In the genomic region with DNA sequence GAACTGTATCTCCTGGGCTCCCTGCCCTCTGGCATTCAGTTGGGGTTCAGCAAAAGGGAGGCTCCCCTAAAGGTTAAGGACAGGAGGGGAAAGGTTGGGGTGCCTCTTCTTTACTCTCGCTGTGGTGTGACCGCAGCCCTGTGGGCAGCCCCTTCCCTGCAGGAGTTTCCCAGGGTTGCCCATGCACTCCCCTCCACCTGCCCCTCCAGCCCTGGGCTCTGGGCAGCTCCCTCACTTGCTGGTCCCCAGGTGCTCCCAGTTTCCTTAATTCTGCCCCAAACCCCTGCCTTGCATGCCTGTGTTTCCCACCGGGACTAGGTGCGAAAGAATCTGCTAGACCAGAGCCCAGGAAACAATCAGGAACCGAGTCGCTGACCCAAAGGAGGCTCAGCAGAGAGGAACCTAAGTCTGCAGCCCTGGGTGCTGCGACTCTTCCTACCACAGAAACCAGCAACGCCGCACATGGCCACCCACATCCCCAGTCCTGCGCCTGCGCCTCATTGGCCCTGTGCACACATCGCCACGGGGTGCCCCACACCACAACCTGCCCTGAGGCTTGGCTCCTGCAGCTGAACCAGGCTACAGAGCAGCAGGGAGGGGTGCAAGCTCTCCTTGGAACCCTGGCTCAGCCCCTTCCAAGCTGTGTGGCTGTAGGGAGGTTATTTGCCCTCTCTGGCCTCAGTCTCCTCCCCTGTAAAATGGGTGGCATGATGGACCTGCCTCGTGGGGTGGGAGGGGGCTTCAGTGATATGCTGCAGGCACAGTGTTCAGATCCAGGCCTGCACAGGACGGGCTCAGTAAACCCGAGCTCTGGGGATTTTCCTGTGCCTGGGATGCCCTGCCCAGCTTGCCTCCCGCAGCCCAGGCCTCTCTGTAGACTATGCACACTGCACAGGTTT, we compare ENCODE assay signal across 20 cellular contexts.
A peak's percentile ranks its signal among the peaks of the same experiment; 100 is the strongest.
DNase-seq lines count a peak whose midpoint lies in the region; ATAC-seq, FAIRE-seq and TF ChIP-seq lines count a peak whose summit lies in the region.
"Had no signal": no experiment of that assay in that cellular context is flagged by ENCODE, and none has a peak within 500 bp of the region (broad histone marks: within the 10 kb centered on the region; RNA-seq: fewer than 3 reads in every experiment).

No MANE protein-coding gene starts in this region.

- H3K4me1 ChIP-seq in A549: peaks cover 38% of the 10 kb centered on the region
- H3K4me1 ChIP-seq: colonic mucosa, upper lobe of left lung had no signal

- no peak for TF ChIP-seq CTCF in A549 (IDR thresholded peaks at IDR 0.05)
- TF ChIP-seq CTCF in NB4 (IDR thresholded peaks at IDR 0.05; ENCODE audit: low read depth, low read length): no peak
- TF ChIP-seq CTCF in glutamatergic neuron (IDR thresholded peaks at IDR 0.05; ENCODE audit: partially characterized antibody, unreplicated experiment): no peak

- TF ChIP-seq EP300 in A549 (IDR thresholded peaks at IDR 0.05): no peak

- WGBS in A549 (ENCODE audit: missing lambda C conversion rate): 65% methylated on average over 12 of the region's 17 CpGs

- TF ChIP-seq RAD21 in A549 (conservative IDR thresholded peaks at IDR 0.05 in 1 of 2, IDR thresholded peaks at IDR 0.05 in 1 of 2): no peak

- no peak overlapping the region for H3K4me3 Mint-ChIP-seq in glutamatergic neuron (ENCODE audit: unreplicated experiment)
- H3K4me3 Mint-ChIP-seq: activated naive CD4-positive, alpha-beta T cell treated with anti-CD3 and anti-CD28 coated beads, Interleukin-2, amount 10 ng/mL, durations not matched to agents 7 days and 5 days; CD4-positive, CD25-positive, alpha-beta regulatory T cell; neural crest cell; stimulated activated effector memory CD8-positive, alpha-beta T cell treated with anti-CD3 and anti-CD28 coated beads, Interleukin-12 subunit alpha, Interleukin-12 subunit beta, amount 100 ng/mL, for 72 hours had no signal

- no peaks in the 10 kb centered on the region for H3K36me3 Mint-ChIP-seq in glutamatergic neuron (ENCODE audit: unreplicated experiment)
- H3K36me3 Mint-ChIP-seq: activated naive CD4-positive, alpha-beta T cell treated with anti-CD3 and anti-CD28 coated beads, Interleukin-2, amount 10 ng/mL, durations not matched to agents 7 days and 5 days; CD4-positive, CD25-positive, alpha-beta regulatory T cell; stimulated activated effector memory CD8-positive, alpha-beta T cell treated with anti-CD3 and anti-CD28 coated beads, Interleukin-12 subunit alpha, Interleukin-12 subunit beta, amount 100 ng/mL, for 72 hours had no signal

- peaks cover 21% of the 10 kb centered on the region for H3K4me1 Mint-ChIP-seq in glutamatergic neuron (ENCODE audit: low read depth, unreplicated experiment)
- H3K4me1 Mint-ChIP-seq: activated naive CD4-positive, alpha-beta T cell treated with anti-CD3 and anti-CD28 coated beads, Interleukin-2, amount 10 ng/mL, durations not matched to agents 7 days and 5 days; CD4-positive, CD25-positive, alpha-beta regulatory T cell; neural crest cell had no signal

- FAIRE-seq in A549 (lab: Jason Lieb, UNC): no peak
- peak; percentile 26 for FAIRE-seq in GM18507 (lab: Jason Lieb, UNC)
- FAIRE-seq: keratinocyte had no signal

- DNase-seq in A549 (ENCODE audit: low read depth in 1 of 2, low spot score in 1 of 2) (no peak), GM18507 (ENCODE audit: extremely low spot score, insufficient read length, low read depth) (peak; percentile 42), NB4 (ENCODE audit: low read depth) (peak; percentile 97), glutamatergic neuron (no peak), glomerular visceral epithelial cell (ENCODE audit: extremely low spot score) (no peak), KG1 (lab: John Stamatoyannopoulos, UW) (no peak)
- DNase-seq: ACHN; activated CD4-positive, alpha-beta T cell treated with anti-CD3 and anti-CD28 coated beads, Interleukin-2, amount 50 U/mL, for 1 hour; activated naive CD4-positive, alpha-beta T cell treated with anti-CD3 and anti-CD28 coated beads, Interleukin-2, amount 10 ng/mL, durations not matched to agents 7 days and 5 days; CD4-positive, CD25-positive, alpha-beta regulatory T cell; colonic mucosa; MG63; NCI-H187 treated with DMSO at 0.1 percent for 48 hours; upper lobe of left lung had no signal

- ATAC-seq in A549 (peak in 1 of 2 experiments; percentile 34; a peak in 3 of 6 replicates), HG03342 (IDR thresholded peaks at IDR 0.05; ENCODE audit: unreplicated experiment) (no peak), HG02588 (IDR thresholded peaks at IDR 0.05; ENCODE audit: unreplicated experiment) (no peak)
- ATAC-seq: Right ventricle myocardium inferior had no signal

- POLR2A ChIA-PET in A549 (lab: Yijun Ruan, JAX): no interaction called here

- CTCF ChIA-PET in A549 (lab: Yijun Ruan, JAX): interaction anchor here (1.6 to 1.7 kb wide), 3 partner anchors 15 to 663 kb away, joined by 3 to 5 read pairs (median 4); no protein-coding TSS in a partner anchor

- H3K27ac Mint-ChIP-seq in glutamatergic neuron (ENCODE audit: unreplicated experiment): peak overlapping the region; percentile 52
- H3K27ac Mint-ChIP-seq: activated naive CD4-positive, alpha-beta T cell treated with anti-CD3 and anti-CD28 coated beads, Interleukin-2, amount 10 ng/mL, durations not matched to agents 7 days and 5 days; CD4-positive, CD25-positive, alpha-beta regulatory T cell; stimulated activated effector memory CD8-positive, alpha-beta T cell treated with anti-CD3 and anti-CD28 coated beads, Interleukin-12 subunit alpha, Interleukin-12 subunit beta, amount 100 ng/mL, for 72 hours had no signal

- peaks cover 10% of the 10 kb centered on the region for H3K27me3 Mint-ChIP-seq in glutamatergic neuron (ENCODE audit: unreplicated experiment)

- H3K9me3 Mint-ChIP-seq in glutamatergic neuron (ENCODE audit: unreplicated experiment): peaks cover 2% of the 10 kb centered on the region
- H3K9me3 Mint-ChIP-seq: activated naive CD4-positive, alpha-beta T cell treated with anti-CD3 and anti-CD28 coated beads, Interleukin-2, amount 10 ng/mL, durations not matched to agents 7 days and 5 days; neural crest cell had no signal

- H3K4me3 ChIP-seq in A549: no peak overlapping the region
- H3K4me3 ChIP-seq in NB4 (ENCODE audit: low read depth, low read length): peak overlapping the region; percentile 5
- H3K4me3 ChIP-seq: colonic mucosa, MG63, upper lobe of left lung had no signal

- H3K27ac ChIP-seq in A549: peak overlapping the region; percentile 31 to 79; a peak in 3 of 6 replicates
- H3K27ac ChIP-seq: colonic mucosa, upper lobe of left lung had no signal

- H3K9me3 ChIP-seq in A549: 0 out of 3 replicates have a peak, but pooled peaks cover 4% of the 10 kb centered on the region
- H3K9me3 ChIP-seq: colonic mucosa, MG63, upper lobe of left lung had no signal

- no peak overlapping the region for H3K4me2 ChIP-seq in A549

- TF ChIP-seq POLR2A in A549 (IDR thresholded peaks at IDR 0.05; ENCODE audit: low read length): no peak
- TF ChIP-seq POLR2A in NB4 (IDR thresholded peaks at IDR 0.05; ENCODE audit: extremely low read depth, insufficient read length): no peak

TF ChIP-seq in A549, 52 proteins besides CTCF, POLR2A, EP300 and RAD21:
- TF ChIP-seq, protein P1, sequence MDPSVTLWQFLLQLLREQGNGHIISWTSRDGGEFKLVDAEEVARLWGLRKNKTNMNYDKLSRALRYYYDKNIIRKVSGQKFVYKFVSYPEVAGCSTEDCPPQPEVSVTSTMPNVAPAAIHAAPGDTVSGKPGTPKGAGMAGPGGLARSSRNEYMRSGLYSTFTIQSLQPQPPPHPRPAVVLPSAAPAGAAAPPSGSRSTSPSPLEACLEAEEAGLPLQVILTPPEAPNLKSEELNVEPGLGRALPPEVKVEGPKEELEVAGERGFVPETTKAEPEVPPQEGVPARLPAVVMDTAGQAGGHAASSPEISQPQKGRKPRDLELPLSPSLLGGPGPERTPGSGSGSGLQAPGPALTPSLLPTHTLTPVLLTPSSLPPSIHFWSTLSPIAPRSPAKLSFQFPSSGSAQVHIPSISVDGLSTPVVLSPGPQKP (IDR thresholded peaks at IDR 0.05; ENCODE audit: low read depth, low read length): no peak
- TF ChIP-seq, protein P2, sequence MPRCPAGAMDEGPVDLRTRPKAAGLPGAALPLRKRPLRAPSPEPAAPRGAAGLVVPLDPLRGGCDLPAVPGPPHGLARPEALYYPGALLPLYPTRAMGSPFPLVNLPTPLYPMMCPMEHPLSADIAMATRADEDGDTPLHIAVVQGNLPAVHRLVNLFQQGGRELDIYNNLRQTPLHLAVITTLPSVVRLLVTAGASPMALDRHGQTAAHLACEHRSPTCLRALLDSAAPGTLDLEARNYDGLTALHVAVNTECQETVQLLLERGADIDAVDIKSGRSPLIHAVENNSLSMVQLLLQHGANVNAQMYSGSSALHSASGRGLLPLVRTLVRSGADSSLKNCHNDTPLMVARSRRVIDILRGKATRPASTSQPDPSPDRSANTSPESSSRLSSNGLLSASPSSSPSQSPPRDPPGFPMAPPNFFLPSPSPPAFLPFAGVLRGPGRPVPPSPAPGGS (IDR thresholded peaks at IDR 0.05): no peak
- no peak for TF ChIP-seq MYC (IDR thresholded peaks at IDR 0.05; ENCODE audit: borderline replicate concordance, low read length)

Comparison
In these comparisons a context has a peak if more than half of its experiments do, and no peak if none do; other contexts are left out.
1. DNase-seq: peak in GM18507 (single experiment) and NB4 (single experiment); none in A549 (0 of 2), glutamatergic neuron (single experiment), glomerular visceral epithelial cell (single experiment) and KG1 (single experiment).